21 cellular contexts compared by ENCODE assay signal in genomic region chr21:46603228-46603627, GRCh38. TPM values are rescaled to one million over a fixed set of nuclear protein-coding genes. Genes with fewer than 3 reads are reported as not detected.
DNase-seq lines count a peak whose midpoint lies in the region; ATAC-seq and TF ChIP-seq lines count a peak whose summit lies in the region.
"Had no signal": no experiment of that assay in that cellular context is flagged by ENCODE, and none has a peak within 500 bp of the region (broad histone marks: within the 10 kb centered on the region; RNA-seq: fewer than 3 reads in every experiment).

No MANE protein-coding gene starts in this region.

- H3K36me3 Mint-ChIP-seq in type B pancreatic cell = no peaks in the 10 kb centered on the region
- H3K36me3 Mint-ChIP-seq: CD4-positive, alpha-beta memory T cell had no signal

- intact Hi-C loops in mucosa of descending colon (cut with DNase I, micrococcal nuclease) = no loop called here

- no peak overlapping the region for H3K4me2 ChIP-seq in mesenchymal stem cell (ENCODE audit: low read length, poor library complexity, severe bottlenecking)

- H3K79me1 ChIP-seq in mesenchymal stem cell (replicated peaks; ENCODE audit: low read length, poor library complexity, severe bottlenecking) = no peaks in the 10 kb centered on the region

- H3K4me1 Mint-ChIP-seq in type B pancreatic cell (ENCODE audit: unreplicated experiment) = peaks cover 35% of the 10 kb centered on the region

- H2BK15ac ChIP-seq in mesenchymal stem cell (ENCODE audit: low read depth, poor library complexity, severe bottlenecking) = no peak overlapping the region

- H3K4me3 ChIP-seq in epithelial cell of esophagus (ENCODE audit: low read length) (no peak overlapping the region), mucosa of descending colon (no peak overlapping the region), mesenchymal stem cell (ENCODE audit: insufficient read depth in 1 of 2, low read depth in 1 of 2, low read length in 2 of 2) (no peak overlapping the region)
- H3K4me3 ChIP-seq: thyroid gland had no signal

- no peak overlapping the region for H3K27ac ChIP-seq in mesenchymal stem cell (ENCODE audit: low read length, poor library complexity, severe bottlenecking)
- H3K27ac ChIP-seq: thyroid gland had no signal

- no peak overlapping the region for H3K18ac ChIP-seq in mesenchymal stem cell (ENCODE audit: low read depth in 1 of 2, low read length in 2 of 2)

- H3K4me1 ChIP-seq in mucosa of descending colon (ENCODE audit: low read depth) (no peaks in the 10 kb centered on the region), mesenchymal stem cell (ENCODE audit: control insufficient read depth, insufficient read depth, low read depth, low read length) (peaks cover 3% of the 10 kb centered on the region)

- TF ChIP-seq CTCF in epithelial cell of esophagus (IDR thresholded peaks at IDR 0.05; ENCODE audit: insufficient read depth, low read depth, low read length, missing control alignments) (no peak), mucosa of descending colon (IDR thresholded peaks at IDR 0.05) (no peak), type B pancreatic cell (conservative IDR thresholded peaks at IDR 0.05) (no peak), GM10248 (IDR thresholded peaks at IDR 0.05; ENCODE audit: control extremely low read depth, extremely low read depth, low read depth, missing control alignments) (no peak)

- no peak overlapping the region for H2BK120ac ChIP-seq in mesenchymal stem cell (ENCODE audit: low read depth, low read length)

- no peak overlapping the region for H3K4me3 Mint-ChIP-seq in type B pancreatic cell
- H3K4me3 Mint-ChIP-seq: activated T-helper 1 cell treated with anti-CD3 and anti-CD28 coated beads, Interleukin-12 subunit alpha, Interleukin-12 subunit beta, Interleukin-2, Interleukin-4 antibody, amounts not matched to agents 30 ng/mL and 10 ng/mL and 1 ng/mL, durations not matched to agents 14 hours and 24 hours and 36 hours; CD4-positive, alpha-beta memory T cell; T-helper 17 cell had no signal

- H2BK5ac ChIP-seq in mesenchymal stem cell (ENCODE audit: low read depth, low read length, poor library complexity, severe bottlenecking) = no peak overlapping the region

- peaks cover 4 to 20% of the 10 kb centered on the region in 2 experiments for H3K27me3 ChIP-seq in mesenchymal stem cell (ENCODE audit: control insufficient read depth in 1 of 2, insufficient read depth in 1 of 2, low read length in 2 of 2)
- H3K27me3 ChIP-seq: thyroid gland had no signal

- H3K9ac ChIP-seq in mesenchymal stem cell (ENCODE audit: low read length) = no peak overlapping the region

- H3K9me3 ChIP-seq in mucosa of descending colon = no peaks in the 10 kb centered on the region
- peaks cover 2% of the 10 kb centered on the region for H3K9me3 ChIP-seq in mesenchymal stem cell (ENCODE audit: control insufficient read depth, low read length)
- H3K9me3 ChIP-seq: thyroid gland had no signal

- H3K27me3 Mint-ChIP-seq in type B pancreatic cell = peaks cover 7% of the 10 kb centered on the region
- H3K27me3 Mint-ChIP-seq: CD4-positive, alpha-beta memory T cell; T-helper 17 cell had no signal

- 87% methylated on average over 4 of the region's 9 CpGs for WGBS in mesenchymal stem cell

- CTCF ChIA-PET in GM10248 (lab: Yijun Ruan, JAX) = no interaction called here

- H4K8ac ChIP-seq in mesenchymal stem cell (ENCODE audit: low read length) = no peak overlapping the region

- ATAC-seq in mucosa of descending colon = peak; percentile 36
- ATAC-seq: Right ventricle myocardium inferior, T-helper 17 cell had no signal

- no peak overlapping the region for H3K14ac ChIP-seq in mesenchymal stem cell (ENCODE audit: low read length in 2 of 2)

- in situ Hi-C loops in SK-MEL-5 (cut with HindIII; ENCODE audit: low pct_unique_long_range_greater_than_20kb, low sequenced_read_pairs) = no loop called here

- POLR2A ChIA-PET in GM10248 (lab: Yijun Ruan, JAX) = no interaction called here

- no peak overlapping the region for H2BK12ac ChIP-seq in mesenchymal stem cell (ENCODE audit: low read length in 2 of 2)

- H2AK5ac ChIP-seq in mesenchymal stem cell (ENCODE audit: low read length, severe bottlenecking) = no peak overlapping the region

- no peak overlapping the region for H4K91ac ChIP-seq in mesenchymal stem cell (ENCODE audit: low read length)

- no peak overlapping the region for H3K27ac Mint-ChIP-seq in type B pancreatic cell
- H3K27ac Mint-ChIP-seq: activated T-helper 1 cell treated with anti-CD3 and anti-CD28 coated beads, Interleukin-12 subunit alpha, Interleukin-12 subunit beta, Interleukin-2, Interleukin-4 antibody, amounts not matched to agents 30 ng/mL and 10 ng/mL and 1 ng/mL, durations not matched to agents 14 hours and 24 hours and 36 hours had no signal

- DNase-seq in Ammon's horn (ENCODE audit: low spot score) = peak; percentile 46
- DNase-seq in SK-MEL-5 (ENCODE audit: low read depth, low spot score) = peak; percentile 53
- DNase-seq in epithelial cell of esophagus (ENCODE audit: low read depth) = peak; percentile 11
- no peak for DNase-seq in mucosa of descending colon
- DNase-seq in type B pancreatic cell (ENCODE audit: extremely low spot score, unreplicated experiment) = no peak
- no peak for DNase-seq in mesenchymal stem cell
- no peak for DNase-seq in T-helper 2 cell
- no peak for DNase-seq in GM10248 (ENCODE audit: extremely low spot score)
- DNase-seq: CD4-positive, alpha-beta memory T cell; DND-41; effector CD4-positive, alpha-beta T cell; HCEC 1CT; KBM-7; NCI-H2081 treated with DMSO at 0.1 percent for 48 hours; NCI-H524; T-helper 17 cell; thyroid gland had no signal

- H3K36me3 ChIP-seq in mucosa of descending colon (ENCODE audit: low read depth) = no peaks in the 10 kb centered on the region
- H3K36me3 ChIP-seq in mesenchymal stem cell (ENCODE audit: control insufficient read depth in 1 of 2, insufficient read depth in 2 of 2, low read depth in 1 of 2, low read length in 2 of 2) = no peaks in the 10 kb centered on the region
- H3K36me3 ChIP-seq: thyroid gland had no signal

- no peak overlapping the region for H3K4ac ChIP-seq in mesenchymal stem cell (ENCODE audit: low read depth in 1 of 2, low read length in 2 of 2)

- no peak overlapping the region for H3K23ac ChIP-seq in mesenchymal stem cell (ENCODE audit: low read length in 2 of 2)

- no peaks in the 10 kb centered on the region for H3K9me3 Mint-ChIP-seq in type B pancreatic cell
- H3K9me3 Mint-ChIP-seq: activated T-helper 1 cell treated with anti-CD3 and anti-CD28 coated beads, Interleukin-12 subunit alpha, Interleukin-12 subunit beta, Interleukin-2, Interleukin-4 antibody, amounts not matched to agents 30 ng/mL and 10 ng/mL and 1 ng/mL, durations not matched to agents 14 hours and 24 hours and 36 hours; CD4-positive, alpha-beta memory T cell had no signal

- H2AFZ ChIP-seq in mesenchymal stem cell (ENCODE audit: low read depth, low read length) = no peak overlapping the region

RNA-seq across cellular contexts. Expression of gene S100B, which starts 1.7 kb away (rescaled TPM):
- total RNA-seq in SK-MEL-5 (2014; rRNA removed; shearing (Covaris generic)) = 359 and 374 TPM in 2 replicates
- polyA plus RNA-seq in SK-MEL-5 (2015; cell fraction: cytosol; rRNA removed) = 491 and 658 TPM in 2 replicates
- 245 and 345 TPM in 2 replicates for polyA plus RNA-seq in SK-MEL-5 (2015; cell fraction: nucleus; rRNA removed)
- total RNA-seq in mucosa of descending colon (10 to 100 TPM in 1 of 3 donors, 1 to 10 TPM in 2; 2.2 to 42.2 (median 6.4) TPM), type B pancreatic cell (ENCODE audit: low replicate concordance) (5.5 TPM in 1 of 2 replicates, not detected in the other)
- not detected for polyA plus RNA-seq in mesenchymal stem cell (2013, experiment 1 of 2)
- not detected for polyA plus RNA-seq in mesenchymal stem cell (2013, experiment 2 of 2)
- total RNA-seq: activated T-helper 1 cell treated with anti-CD3 and anti-CD28 coated beads, Interleukin-12 subunit alpha, Interleukin-12 subunit beta, Interleukin-2, Interleukin-4 antibody, amounts not matched to agents 30 ng/mL and 10 ng/mL and 1 ng/mL, durations not matched to agents 14 hours and 24 hours and 36 hours; CD4-positive, alpha-beta memory T cell; fibroblast of lung; T-helper 17 cell had no signal
- polyA plus RNA-seq: keratinocyte had no signal

RNA-seq across cellular contexts. Expression of gene PRMT2, which starts 32.2 kb away (rescaled TPM):
- total RNA-seq in SK-MEL-5 (2014; rRNA removed; shearing (Covaris generic)) = 98.4 and 119 TPM in 2 replicates
- 114 and 130 TPM in 2 replicates for polyA plus RNA-seq in SK-MEL-5 (2015; cell fraction: cytosol; rRNA removed)
- 97.1 and 105 TPM in 2 replicates for polyA plus RNA-seq in SK-MEL-5 (2015; cell fraction: nucleus; rRNA removed)
- total RNA-seq in mucosa of descending colon = 100 to 1,000 TPM in 1 of 3 donors, 10 to 100 TPM in 2; 62.7 to 122 (median 71.1) TPM
- total RNA-seq in type B pancreatic cell (ENCODE audit: low replicate concordance) = 63.4 and 74.8 TPM in 2 replicates
- polyA plus RNA-seq in mesenchymal stem cell (2013, experiment 1 of 2) = 52.5 TPM
- polyA plus RNA-seq in mesenchymal stem cell (2013, experiment 2 of 2) = 50.4 TPM

Comparison
In these comparisons a context has a peak if more than half of its experiments do, and no peak if none do; other contexts are left out.
1. DNase-seq: peak in Ammon's horn (single experiment), SK-MEL-5 (single experiment) and epithelial cell of esophagus (single experiment); none in mucosa of descending colon (0 of 3), type B pancreatic cell (single experiment), mesenchymal stem cell (single experiment), T-helper 2 cell (0 of 5) and GM10248 (single experiment).